ENCODE assay signal across 8 cellular contexts in the genomic region with DNA sequence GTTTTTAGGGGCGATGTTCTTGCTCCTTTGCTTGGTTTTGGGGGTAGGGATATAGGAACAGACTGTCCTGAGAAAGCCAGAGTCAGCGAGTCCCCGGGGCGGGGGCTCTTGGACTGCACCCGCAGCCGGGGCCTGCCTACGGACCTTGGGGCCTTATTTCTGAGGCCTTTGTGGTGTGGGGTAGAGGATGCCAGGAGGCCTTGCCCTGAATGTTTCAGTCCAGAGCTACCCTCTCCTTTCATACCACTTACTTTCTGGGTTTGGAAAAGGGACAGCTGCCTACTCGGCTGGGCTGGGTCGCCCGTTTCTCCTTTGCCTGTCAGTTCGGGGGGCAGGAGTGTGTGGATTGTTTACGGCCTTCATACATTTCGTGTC. TPM values are rescaled to one million over a fixed set of nuclear protein-coding genes. Genes with fewer than 3 reads are reported as not detected.
A peak's percentile ranks its signal among the peaks of the same experiment; 100 is the strongest.
DNase-seq lines count a peak whose midpoint lies in the region; ATAC-seq and TF ChIP-seq lines count a peak whose summit lies in the region.

No MANE protein-coding gene starts in this region.

- H3K9me3 ChIP-seq in OCI-LY1 (ENCODE audit: low read length) (no peaks in the 10 kb centered on the region), colonic mucosa (no peaks in the 10 kb centered on the region), aorta (ENCODE audit: control insufficient read depth, low read length) (no peaks in the 10 kb centered on the region)

- ATAC-seq in HG02610 (IDR thresholded peaks at IDR 0.05; ENCODE audit: unreplicated experiment): peak; percentile 19
- peak; percentile 66 for ATAC-seq in aorta (ENCODE audit: low FRiP score)

- peak overlapping the region; percentile 95 for H3K4me3 Mint-ChIP-seq in mesothelial cell of epicardium

- H3K36me3 ChIP-seq in OCI-LY1 (ENCODE audit: insufficient read depth, low read length): peaks cover 8% of the 10 kb centered on the region; the same call in 1 of the 2 replicates
- H3K36me3 ChIP-seq in colonic mucosa: no peaks in the 10 kb centered on the region
- no peaks in the 10 kb centered on the region for H3K36me3 ChIP-seq in aorta (ENCODE audit: control insufficient read depth in 1 of 2, insufficient read depth in 2 of 2, low read length in 1 of 2)

- H3K27me3 ChIP-seq in OCI-LY1 (ENCODE audit: insufficient read depth, low read length): no peaks in the 10 kb centered on the region
- no peaks in the 10 kb centered on the region for H3K27me3 ChIP-seq in colonic mucosa
- no peaks in the 10 kb centered on the region for H3K27me3 ChIP-seq in aorta (ENCODE audit: control insufficient read depth in 1 of 2, insufficient read depth in 2 of 2, low read length in 1 of 2)

- 0 out of 2 replicates have a peak overlapping the region, but pooled peaks have one; percentile 66 for H2AFZ ChIP-seq in OCI-LY1 (ENCODE audit: low read length)

- TF ChIP-seq CTCF in OCI-LY1 (IDR thresholded peaks at IDR 0.05; ENCODE audit: low read length) (no peak), colonic mucosa (IDR thresholded peaks at IDR 0.05) (no peak), mesothelial cell of epicardium (IDR thresholded peaks at IDR 0.05; ENCODE audit: unreplicated experiment) (no peak)

- peak overlapping the region; percentile 77 for H3K27ac ChIP-seq in OCI-LY1 (ENCODE audit: low read depth, low read length, poor library complexity, severe bottlenecking)
- peak overlapping the region; percentile 87 for H3K27ac ChIP-seq in colonic mucosa
- peak overlapping the region; percentile 62 to 73 for H3K27ac ChIP-seq in aorta (ENCODE audit: low read depth in 1 of 2, low read length in 2 of 2)

- H3K27ac Mint-ChIP-seq in mesothelial cell of epicardium: peak overlapping the region; percentile 99

- peaks cover 5% of the 10 kb centered on the region for H3K36me3 Mint-ChIP-seq in mesothelial cell of epicardium

- no peaks in the 10 kb centered on the region for H3K9me2 ChIP-seq in OCI-LY1 (ENCODE audit: low read depth, low read length)

- H3K4me1 Mint-ChIP-seq in mesothelial cell of epicardium: peaks cover 37% of the 10 kb centered on the region

- DNase-seq in NCI-H1092 treated with DMSO at 0.1 percent for 48 hours (lab: John Stamatoyannopoulos, UW): peak; percentile 41
- DNase-seq in NCI-H1092 (lab: John Stamatoyannopoulos, UW): no peak
- no peak for DNase-seq in colonic mucosa
- no peak for DNase-seq in mesothelial cell of epicardium (ENCODE audit: low spot score in 2 of 2, unreplicated experiment in 2 of 2)
- peak in 1 of 2 donors; percentile 52 for DNase-seq in aorta
- no peak for DNase-seq in activated CD4-positive, CD25-positive, alpha-beta regulatory T cell (lab: John Stamatoyannopoulos, UW)

- peaks cover 3% of the 10 kb centered on the region; the same call in 1 of the 2 replicates for H3F3A ChIP-seq in OCI-LY1 (ENCODE audit: insufficient read depth, low read length)

- H3K4me2 ChIP-seq in OCI-LY1 (ENCODE audit: low read length): peak overlapping the region; percentile 87

- no peaks in the 10 kb centered on the region for H3K9me3 Mint-ChIP-seq in mesothelial cell of epicardium

- H4K20me1 ChIP-seq in OCI-LY1 (ENCODE audit: insufficient read depth, low read length): no peaks in the 10 kb centered on the region

- H3K27me3 Mint-ChIP-seq in mesothelial cell of epicardium (ENCODE audit: low read depth): no peaks in the 10 kb centered on the region

- intact Hi-C loops in colonic mucosa (cut with DNase I) (no loop called here), aorta (cut with DNase I) (loop anchor here in 1 of 2 donors (2.0 to 5.0 kb wide), 3 partner anchors 35 to 165 kb away; partner anchors contain the start of genes COQ6, FAM161B and PTGR2)

- peaks cover 60% of the 10 kb centered on the region for H3K79me2 ChIP-seq in OCI-LY1 (ENCODE audit: insufficient read depth, low read length)

- peak overlapping the region; percentile 97 for H3K9ac ChIP-seq in OCI-LY1 (ENCODE audit: low read length)
- H3K9ac ChIP-seq in colonic mucosa (ENCODE audit: low read depth in 2 of 2, low read length in 2 of 2): peak overlapping the region; percentile 78 to 97

- WGBS in aorta, 2 donors: 1% methylated on average over 13 of the region's 13 CpGs

- H3K4me3 ChIP-seq in OCI-LY1 (ENCODE audit: low read depth, low read length, poor library complexity, severe bottlenecking): peak overlapping the region; percentile 97
- H3K4me3 ChIP-seq in colonic mucosa: peak overlapping the region; percentile 91
- peak overlapping the region; percentile 82 to 98 for H3K4me3 ChIP-seq in aorta (ENCODE audit: low read length in 2 of 2)

- peaks cover 37% of the 10 kb centered on the region for H3K4me1 ChIP-seq in OCI-LY1 (ENCODE audit: insufficient read depth, low read length, severe bottlenecking)
- no peaks in the 10 kb centered on the region for H3K4me1 ChIP-seq in colonic mucosa
- peaks cover 0 to 4% of the 10 kb centered on the region in 2 donors for H3K4me1 ChIP-seq in aorta (ENCODE audit: control insufficient read depth in 1 of 2, insufficient read depth in 2 of 2, low read length in 2 of 2)

RNA-seq across cellular contexts. Expression of gene ZNF410, which starts 0.4 kb away (rescaled TPM):
- total RNA-seq in colonic mucosa: 10 to 100 TPM; 37.8 to 38.7 TPM
- 49.6 to 53.7 TPM (median 51.7 TPM) in 3 replicates for total RNA-seq in mesothelial cell of epicardium
- 10 to 100 TPM; 42.9 to 45.7 TPM for total RNA-seq in aorta
- 10 to 100 TPM; 30.1 to 30.4 TPM for polyA plus RNA-seq in aorta

RNA-seq across cellular contexts. Expression of gene PTGR2, which starts 35.5 kb away (rescaled TPM):
- 10 to 100 TPM in 1 of 2 donors, 1 to 10 TPM in 1; 8.8 to 20.9 TPM for total RNA-seq in colonic mucosa
- 12.4 to 14.5 TPM (median 14.0 TPM) in 3 replicates for total RNA-seq in mesothelial cell of epicardium
- 1 to 10 TPM; 5.1 to 8.7 TPM for total RNA-seq in aorta
- polyA plus RNA-seq in aorta: 1 to 10 TPM; 3.3 to 5.8 TPM
